Comparison of ENCODE assay signal across 1 cellular context in the genomic region with DNA sequence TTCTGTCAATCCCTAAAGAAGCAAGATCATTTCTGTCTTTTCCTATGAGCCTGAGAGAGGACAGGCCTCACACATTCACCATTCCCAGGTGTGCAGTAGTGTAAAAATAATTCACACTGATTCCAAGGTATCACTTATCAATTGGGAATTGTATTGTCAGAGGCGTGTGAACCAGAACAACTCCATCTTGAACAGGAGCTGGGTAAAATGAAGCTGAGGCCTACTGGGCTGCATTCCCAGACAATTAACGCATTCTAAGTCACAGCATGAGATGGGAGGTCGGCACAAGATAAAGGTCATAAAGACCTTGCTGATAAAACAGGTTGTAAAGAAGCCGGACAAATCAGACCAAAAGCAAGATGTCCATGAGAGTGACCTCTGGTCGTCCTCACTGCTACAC.
A peak's percentile ranks its signal among the peaks of the same experiment; 100 is the strongest.
TF ChIP-seq lines count a peak whose summit lies in the region.

No MANE protein-coding gene starts in this region.

TF ChIP-seq in K562, 482 proteins besides CTCF, POLR2A, EP300 and RAD21 (continued from another document and continues in another):
- TF ChIP-seq POLR2B (IDR thresholded peaks at IDR 0.05; ENCODE audit: low read depth, partially characterized antibody): no peak
- TF ChIP-seq TSC22D4 (tag; IDR thresholded peaks at IDR 0.05): no peak
- no peak for TF ChIP-seq SRF (CRISPR knock-in tag; IDR thresholded peaks at IDR 0.05)
- no peak for TF ChIP-seq HNRNPL (IDR thresholded peaks at IDR 0.05; ENCODE audit: low read depth, low read length)
- no peak for TF ChIP-seq SMARCE1 (IDR thresholded peaks at IDR 0.05)
- TF ChIP-seq E2F3 (CRISPR knock-in tag; IDR thresholded peaks at IDR 0.05): peak; percentile 82
- no peak for TF ChIP-seq HNRNPLL (IDR thresholded peaks at IDR 0.05; ENCODE audit: low read depth, low read length, poor library complexity, severe bottlenecking)
- no peak for TF ChIP-seq ZNF408 (CRISPR knock-in tag; IDR thresholded peaks at IDR 0.05; ENCODE audit: low read depth)
- TF ChIP-seq ELF4 (CRISPR knock-in tag; IDR thresholded peaks at IDR 0.05): no peak
- TF ChIP-seq CBFA2T3 (IDR thresholded peaks at IDR 0.05): peak; percentile 40
- TF ChIP-seq SIN3B (IDR thresholded peaks at IDR 0.05; ENCODE audit: low read depth): no peak
- no peak for TF ChIP-seq NR4A1 (CRISPR knock-in tag; IDR thresholded peaks at IDR 0.05)
- TF ChIP-seq NR4A1 (tag; IDR thresholded peaks at IDR 0.05): peak; percentile 83
- no peak for TF ChIP-seq MAFG (tag; conservative IDR thresholded peaks at IDR 0.05)
- TF ChIP-seq ZNF347 (CRISPR knock-in tag; IDR thresholded peaks at IDR 0.05; ENCODE audit: low read depth): 0 out of 2 replicates have a peak, but pooled peaks have one; percentile 43
- TF ChIP-seq TEAD4 (IDR thresholded peaks at IDR 0.05; ENCODE audit: low read length): peak; percentile 17; the same call in 1 of the 2 replicates
- no peak for TF ChIP-seq TEAD4 (CRISPR knock-in tag; IDR thresholded peaks at IDR 0.05; ENCODE audit: borderline replicate concordance)
- no peak for TF ChIP-seq CSDE1 (IDR thresholded peaks at IDR 0.05)
- TF ChIP-seq ATF1 (CRISPR knock-in tag; IDR thresholded peaks at IDR 0.05): no peak
- no peak for TF ChIP-seq ATF1 (tag; IDR thresholded peaks at IDR 0.05)
- TF ChIP-seq RUNX1 (IDR thresholded peaks at IDR 0.05; ENCODE audit: low read depth): no peak
- TF ChIP-seq, protein P1, sequence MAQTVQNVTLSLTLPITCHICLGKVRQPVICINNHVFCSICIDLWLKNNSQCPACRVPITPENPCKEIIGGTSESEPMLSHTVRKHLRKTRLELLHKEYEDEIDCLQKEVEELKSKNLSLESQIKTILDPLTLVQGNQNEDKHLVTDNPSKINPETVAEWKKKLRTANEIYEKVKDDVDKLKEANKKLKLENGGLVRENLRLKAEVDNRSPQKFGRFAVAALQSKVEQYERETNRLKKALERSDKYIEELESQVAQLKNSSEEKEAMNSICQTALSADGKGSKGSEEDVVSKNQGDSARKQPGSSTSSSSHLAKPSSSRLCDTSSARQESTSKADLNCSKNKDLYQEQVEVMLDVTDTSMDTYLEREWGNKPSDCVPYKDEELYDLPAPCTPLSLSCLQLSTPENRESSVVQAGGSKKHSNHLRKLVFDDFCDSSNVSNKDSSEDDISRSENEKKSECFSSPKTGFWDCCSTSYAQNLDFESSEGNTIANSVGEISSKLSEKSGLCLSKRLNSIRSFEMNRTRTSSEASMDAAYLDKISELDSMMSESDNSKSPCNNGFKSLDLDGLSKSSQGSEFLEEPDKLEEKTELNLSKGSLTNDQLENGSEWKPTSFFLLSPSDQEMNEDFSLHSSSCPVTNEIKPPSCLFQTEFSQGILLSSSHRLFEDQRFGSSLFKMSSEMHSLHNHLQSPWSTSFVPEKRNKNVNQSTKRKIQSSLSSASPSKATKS (CRISPR knock-in tag; IDR thresholded peaks at IDR 0.05): no peak
- TF ChIP-seq SMAD4 (CRISPR knock-in tag; conservative IDR thresholded peaks at IDR 0.05): peak; percentile 89
- no peak for TF ChIP-seq TCFL5 (CRISPR knock-in tag; conservative IDR thresholded peaks at IDR 0.05)
- TF ChIP-seq ZNF41 (CRISPR knock-in tag; conservative IDR thresholded peaks at IDR 0.05): peak; percentile 81
- TF ChIP-seq NR2C1 (IDR thresholded peaks at IDR 0.05): no peak
- peak; percentile 65 for TF ChIP-seq NR2C1 (tag; IDR thresholded peaks at IDR 0.05)
- TF ChIP-seq, protein P2, sequence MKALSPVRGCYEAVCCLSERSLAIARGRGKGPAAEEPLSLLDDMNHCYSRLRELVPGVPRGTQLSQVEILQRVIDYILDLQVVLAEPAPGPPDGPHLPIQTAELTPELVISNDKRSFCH (CRISPR knock-in tag; IDR thresholded peaks at IDR 0.05): no peak
- TF ChIP-seq, protein P2 (tag; IDR thresholded peaks at IDR 0.05): peak; percentile 91
- no peak for TF ChIP-seq THRAP3 (IDR thresholded peaks at IDR 0.05; ENCODE audit: borderline replicate concordance)
- TF ChIP-seq, protein P3, sequence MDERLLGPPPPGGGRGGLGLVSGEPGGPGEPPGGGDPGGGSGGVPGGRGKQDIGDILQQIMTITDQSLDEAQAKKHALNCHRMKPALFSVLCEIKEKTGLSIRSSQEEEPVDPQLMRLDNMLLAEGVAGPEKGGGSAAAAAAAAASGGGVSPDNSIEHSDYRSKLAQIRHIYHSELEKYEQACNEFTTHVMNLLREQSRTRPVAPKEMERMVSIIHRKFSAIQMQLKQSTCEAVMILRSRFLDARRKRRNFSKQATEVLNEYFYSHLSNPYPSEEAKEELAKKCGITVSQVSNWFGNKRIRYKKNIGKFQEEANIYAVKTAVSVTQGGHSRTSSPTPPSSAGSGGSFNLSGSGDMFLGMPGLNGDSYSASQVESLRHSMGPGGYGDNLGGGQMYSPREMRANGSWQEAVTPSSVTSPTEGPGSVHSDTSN (CRISPR knock-in tag; IDR thresholded peaks at IDR 0.05; ENCODE audit: low read depth): no peak
- TF ChIP-seq, protein P3 (tag; conservative IDR thresholded peaks at IDR 0.05; ENCODE audit: low read depth): no peak
- no peak for TF ChIP-seq SNIP1 (IDR thresholded peaks at IDR 0.05; ENCODE audit: low read depth)
- no peak for TF ChIP-seq ZFP36 (IDR thresholded peaks at IDR 0.05; ENCODE audit: low read depth, low read length, partially characterized antibody)
- TF ChIP-seq, protein P4, sequence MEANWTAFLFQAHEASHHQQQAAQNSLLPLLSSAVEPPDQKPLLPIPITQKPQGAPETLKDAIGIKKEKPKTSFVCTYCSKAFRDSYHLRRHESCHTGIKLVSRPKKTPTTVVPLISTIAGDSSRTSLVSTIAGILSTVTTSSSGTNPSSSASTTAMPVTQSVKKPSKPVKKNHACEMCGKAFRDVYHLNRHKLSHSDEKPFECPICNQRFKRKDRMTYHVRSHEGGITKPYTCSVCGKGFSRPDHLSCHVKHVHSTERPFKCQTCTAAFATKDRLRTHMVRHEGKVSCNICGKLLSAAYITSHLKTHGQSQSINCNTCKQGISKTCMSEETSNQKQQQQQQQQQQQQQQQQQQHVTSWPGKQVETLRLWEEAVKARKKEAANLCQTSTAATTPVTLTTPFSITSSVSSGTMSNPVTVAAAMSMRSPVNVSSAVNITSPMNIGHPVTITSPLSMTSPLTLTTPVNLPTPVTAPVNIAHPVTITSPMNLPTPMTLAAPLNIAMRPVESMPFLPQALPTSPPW (CRISPR knock-in tag; IDR thresholded peaks at IDR 0.05): no peak
- no peak for TF ChIP-seq BRF1 (IDR thresholded peaks at IDR 0.05; ENCODE audit: borderline replicate concordance, extremely low read depth, insufficient read length)
- TF ChIP-seq MAFF (IDR thresholded peaks at IDR 0.05; ENCODE audit: low read length): no peak
- no peak for TF ChIP-seq ZNF589 (CRISPR knock-in tag; IDR thresholded peaks at IDR 0.05; ENCODE audit: low read depth)
- TF ChIP-seq ZNF217 (CRISPR knock-in tag; IDR thresholded peaks at IDR 0.05): no peak
- TF ChIP-seq ZNF253 (CRISPR knock-in tag; conservative IDR thresholded peaks at IDR 0.05): no peak
- TF ChIP-seq ZBED1 (IDR thresholded peaks at IDR 0.05): no peak
- no peak for TF ChIP-seq ZFP1 (CRISPR knock-in tag; IDR thresholded peaks at IDR 0.05)
- TF ChIP-seq SIRT6 (IDR thresholded peaks at IDR 0.05; ENCODE audit: low read depth, low read length): no peak
- no peak for TF ChIP-seq ZNF586 (CRISPR knock-in tag; conservative IDR thresholded peaks at IDR 0.05)
- TF ChIP-seq POU5F1 (IDR thresholded peaks at IDR 0.05; ENCODE audit: borderline replicate concordance, low read depth, low read length, partially characterized antibody): no peak
- no peak for TF ChIP-seq TBP (optimal IDR thresholded peaks at IDR 0.05; ENCODE audit: low read depth, low read length)
- TF ChIP-seq, protein P5, sequence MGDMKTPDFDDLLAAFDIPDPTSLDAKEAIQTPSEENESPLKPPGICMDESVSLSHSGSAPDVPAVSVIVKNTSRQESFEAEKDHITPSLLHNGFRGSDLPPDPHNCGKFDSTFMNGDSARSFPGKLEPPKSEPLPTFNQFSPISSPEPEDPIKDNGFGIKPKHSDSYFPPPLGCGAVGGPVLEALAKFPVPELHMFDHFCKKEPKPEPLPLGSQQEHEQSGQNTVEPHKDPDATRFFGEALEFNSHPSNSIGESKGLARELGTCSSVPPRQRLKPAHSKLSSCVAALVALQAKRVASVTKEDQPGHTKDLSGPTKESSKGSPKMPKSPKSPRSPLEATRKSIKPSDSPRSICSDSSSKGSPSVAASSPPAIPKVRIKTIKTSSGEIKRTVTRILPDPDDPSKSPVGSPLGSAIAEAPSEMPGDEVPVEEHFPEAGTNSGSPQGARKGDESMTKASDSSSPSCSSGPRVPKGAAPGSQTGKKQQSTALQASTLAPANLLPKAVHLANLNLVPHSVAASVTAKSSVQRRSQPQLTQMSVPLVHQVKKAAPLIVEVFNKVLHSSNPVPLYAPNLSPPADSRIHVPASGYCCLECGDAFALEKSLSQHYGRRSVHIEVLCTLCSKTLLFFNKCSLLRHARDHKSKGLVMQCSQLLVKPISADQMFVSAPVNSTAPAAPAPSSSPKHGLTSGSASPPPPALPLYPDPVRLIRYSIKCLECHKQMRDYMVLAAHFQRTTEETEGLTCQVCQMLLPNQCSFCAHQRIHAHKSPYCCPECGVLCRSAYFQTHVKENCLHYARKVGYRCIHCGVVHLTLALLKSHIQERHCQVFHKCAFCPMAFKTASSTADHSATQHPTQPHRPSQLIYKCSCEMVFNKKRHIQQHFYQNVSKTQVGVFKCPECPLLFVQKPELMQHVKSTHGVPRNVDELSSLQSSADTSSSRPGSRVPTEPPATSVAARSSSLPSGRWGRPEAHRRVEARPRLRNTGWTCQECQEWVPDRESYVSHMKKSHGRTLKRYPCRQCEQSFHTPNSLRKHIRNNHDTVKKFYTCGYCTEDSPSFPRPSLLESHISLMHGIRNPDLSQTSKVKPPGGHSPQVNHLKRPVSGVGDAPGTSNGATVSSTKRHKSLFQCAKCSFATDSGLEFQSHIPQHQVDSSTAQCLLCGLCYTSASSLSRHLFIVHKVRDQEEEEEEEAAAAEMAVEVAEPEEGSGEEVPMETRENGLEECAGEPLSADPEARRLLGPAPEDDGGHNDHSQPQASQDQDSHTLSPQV (IDR thresholded peaks at IDR 0.05): peak; percentile 73; the same call in 1 of the 2 replicates
- no peak for TF ChIP-seq ZNF274 (IDR thresholded peaks at IDR 0.05; ENCODE audit: borderline replicate concordance, low read depth, low read length)
- TF ChIP-seq, protein P6, sequence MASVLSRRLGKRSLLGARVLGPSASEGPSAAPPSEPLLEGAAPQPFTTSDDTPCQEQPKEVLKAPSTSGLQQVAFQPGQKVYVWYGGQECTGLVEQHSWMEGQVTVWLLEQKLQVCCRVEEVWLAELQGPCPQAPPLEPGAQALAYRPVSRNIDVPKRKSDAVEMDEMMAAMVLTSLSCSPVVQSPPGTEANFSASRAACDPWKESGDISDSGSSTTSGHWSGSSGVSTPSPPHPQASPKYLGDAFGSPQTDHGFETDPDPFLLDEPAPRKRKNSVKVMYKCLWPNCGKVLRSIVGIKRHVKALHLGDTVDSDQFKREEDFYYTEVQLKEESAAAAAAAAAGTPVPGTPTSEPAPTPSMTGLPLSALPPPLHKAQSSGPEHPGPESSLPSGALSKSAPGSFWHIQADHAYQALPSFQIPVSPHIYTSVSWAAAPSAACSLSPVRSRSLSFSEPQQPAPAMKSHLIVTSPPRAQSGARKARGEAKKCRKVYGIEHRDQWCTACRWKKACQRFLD (CRISPR knock-in tag; IDR thresholded peaks at IDR 0.05): peak; percentile 86; the same call in 1 of the 2 replicates
- TF ChIP-seq STAG1 (CRISPR knock-in tag; IDR thresholded peaks at IDR 0.05; ENCODE audit: borderline replicate concordance): no peak
- TF ChIP-seq CBX5 (IDR thresholded peaks at IDR 0.05; ENCODE audit: borderline replicate concordance, low read depth): no peak
- no peak for TF ChIP-seq NRF1 (conservative IDR thresholded peaks at IDR 0.05 in 1 of 2, IDR thresholded peaks at IDR 0.05 in 1 of 2)
- TF ChIP-seq, protein P7, sequence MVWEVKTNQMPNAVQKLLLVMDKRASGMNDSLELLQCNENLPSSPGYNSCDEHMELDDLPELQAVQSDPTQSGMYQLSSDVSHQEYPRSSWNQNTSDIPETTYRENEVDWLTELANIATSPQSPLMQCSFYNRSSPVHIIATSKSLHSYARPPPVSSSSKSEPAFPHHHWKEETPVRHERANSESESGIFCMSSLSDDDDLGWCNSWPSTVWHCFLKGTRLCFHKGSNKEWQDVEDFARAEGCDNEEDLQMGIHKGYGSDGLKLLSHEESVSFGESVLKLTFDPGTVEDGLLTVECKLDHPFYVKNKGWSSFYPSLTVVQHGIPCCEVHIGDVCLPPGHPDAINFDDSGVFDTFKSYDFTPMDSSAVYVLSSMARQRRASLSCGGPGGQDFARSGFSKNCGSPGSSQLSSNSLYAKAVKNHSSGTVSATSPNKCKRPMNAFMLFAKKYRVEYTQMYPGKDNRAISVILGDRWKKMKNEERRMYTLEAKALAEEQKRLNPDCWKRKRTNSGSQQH (CRISPR knock-in tag; IDR thresholded peaks at IDR 0.05): no peak
- TF ChIP-seq MECOM (CRISPR knock-in tag; IDR thresholded peaks at IDR 0.05): no peak
- TF ChIP-seq MYNN (IDR thresholded peaks at IDR 0.05): no peak
- TF ChIP-seq MYNN (CRISPR knock-in tag; IDR thresholded peaks at IDR 0.05): no peak
- TF ChIP-seq ZZZ3 (IDR thresholded peaks at IDR 0.05): no peak
- TF ChIP-seq GTF2F1 (IDR thresholded peaks at IDR 0.05; ENCODE audit: low read depth, low read length): no peak
- no peak for TF ChIP-seq ZNF232 (CRISPR knock-in tag; IDR thresholded peaks at IDR 0.05)
- no peak for TF ChIP-seq RB1 (IDR thresholded peaks at IDR 0.05; ENCODE audit: low read depth)
- TF ChIP-seq NR2C2 (CRISPR knock-in tag; IDR thresholded peaks at IDR 0.05): no peak
- TF ChIP-seq NR2C2 (tag; IDR thresholded peaks at IDR 0.05): peak; percentile 41
- TF ChIP-seq, protein P8, sequence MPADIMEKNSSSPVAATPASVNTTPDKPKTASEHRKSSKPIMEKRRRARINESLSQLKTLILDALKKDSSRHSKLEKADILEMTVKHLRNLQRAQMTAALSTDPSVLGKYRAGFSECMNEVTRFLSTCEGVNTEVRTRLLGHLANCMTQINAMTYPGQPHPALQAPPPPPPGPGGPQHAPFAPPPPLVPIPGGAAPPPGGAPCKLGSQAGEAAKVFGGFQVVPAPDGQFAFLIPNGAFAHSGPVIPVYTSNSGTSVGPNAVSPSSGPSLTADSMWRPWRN (IDR thresholded peaks at IDR 0.05; ENCODE audit: low read depth): no peak
